ENCODE assay signal across 13 cellular contexts in the genomic region with DNA sequence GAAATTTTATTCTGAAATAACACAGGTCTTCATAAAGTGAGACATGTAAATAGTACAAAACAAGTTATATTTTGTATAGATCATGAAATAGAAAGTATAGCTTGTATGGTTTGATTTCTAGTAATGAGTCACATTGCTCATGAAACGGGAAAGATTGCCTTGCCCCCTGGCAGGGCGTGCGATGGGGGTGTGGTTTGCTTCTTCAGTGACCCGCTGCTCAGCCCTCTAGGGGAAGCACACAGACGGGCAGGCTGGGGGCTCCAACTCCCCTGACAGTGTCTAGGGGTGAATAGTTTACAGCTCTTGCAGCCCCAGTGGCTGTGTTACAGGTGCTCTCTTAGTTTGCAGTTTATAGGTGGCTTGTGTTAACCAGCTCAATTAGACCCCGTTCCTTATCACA.
DNase-seq lines count a peak whose midpoint lies in the region; ATAC-seq and TF ChIP-seq lines count a peak whose summit lies in the region.
"Had no signal": no experiment of that assay in that cellular context is flagged by ENCODE, and none has a peak within 500 bp of the region (broad histone marks: within the 10 kb centered on the region; RNA-seq: fewer than 3 reads in every experiment).

No MANE protein-coding gene starts in this region.

- H3K4me2 ChIP-seq in H9 (ENCODE audit: insufficient read depth, insufficient read length, low read length) (no peak overlapping the region), mesendoderm (ENCODE audit: low read length) (no peak overlapping the region)

- no peaks in the 10 kb centered on the region for H3K79me2 ChIP-seq in H9 (ENCODE audit: insufficient read depth, low read length)
- H3K79me2 ChIP-seq in mesendoderm (ENCODE audit: control insufficient read depth, insufficient read depth, low read length), result no peaks in the 10 kb centered on the region

- no peak overlapping the region for H2BK12ac ChIP-seq in H9 (ENCODE audit: insufficient read length, low read depth, low read length)

- no peak overlapping the region for H3T11ph ChIP-seq in H9 (ENCODE audit: low read length)

- DNase-seq in MCF 10A (ENCODE audit: unreplicated experiment) (peak; percentile 11), breast epithelium (ENCODE audit: low spot score in 2 of 2) (no peak), H9 (peak; percentile 37), HT1080 (ENCODE audit: low read depth) (peak; percentile 56), mesendoderm (peak; percentile 19), T-cell (no peak)
- no peak for DNase-seq in CD4-positive, alpha-beta T cell
- DNase-seq: activated naive CD4-positive, alpha-beta T cell treated with Interleukin-2 at 50 U/mL for 16 hours; brain microvascular endothelial cell; NCI-H446 treated with DMSO at 0.1 percent for 48 hours; trophoblast cell had no signal

- ATAC-seq in CD4-positive, alpha-beta T cell (ENCODE audit: poor library complexity), result no peak
- no peak for ATAC-seq in T-cell (replicated peaks in 1 of 4)
- no peak for ATAC-seq in HG02763 (IDR thresholded peaks at IDR 0.05; ENCODE audit: unreplicated experiment)
- ATAC-seq: K562 had no signal

- peaks cover 6% of the 10 kb centered on the region for H3K36me3 Mint-ChIP-seq in MCF 10A (ENCODE audit: insufficient read depth, unreplicated experiment)
- H3K36me3 Mint-ChIP-seq in H9 (ENCODE audit: insufficient read depth in 1 of 3, low read depth in 3 of 3), result no peaks in the 10 kb centered on the region
- H3K36me3 Mint-ChIP-seq in CD4-positive, alpha-beta T cell (ENCODE audit: low read depth), result no peaks in the 10 kb centered on the region
- no peaks in the 10 kb centered on the region for H3K36me3 Mint-ChIP-seq in T-cell

- no peak overlapping the region for H3K56ac ChIP-seq in H9 (ENCODE audit: insufficient read length, low read depth, low read length)
- H3K56ac ChIP-seq in mesendoderm (ENCODE audit: low read length), result no peak overlapping the region

- TF ChIP-seq POLR2A in breast epithelium (IDR thresholded peaks at IDR 0.05), result no peak

- H3K18ac ChIP-seq in H9 (ENCODE audit: insufficient read length, low read depth, low read length) (no peak overlapping the region), mesendoderm (ENCODE audit: low read length) (no peak overlapping the region)

- H3K9me3 Mint-ChIP-seq in MCF 10A (ENCODE audit: unreplicated experiment) (no peaks in the 10 kb centered on the region), H9 (no peaks in the 10 kb centered on the region), T-cell (no peaks in the 10 kb centered on the region)
- H3K9me3 Mint-ChIP-seq in CD4-positive, alpha-beta T cell, result no peaks in the 10 kb centered on the region

- H4K5ac ChIP-seq in H9 (ENCODE audit: insufficient read length, low read depth, low read length) (no peak overlapping the region), mesendoderm (ENCODE audit: low read length) (no peak overlapping the region)

- TF ChIP-seq CTCF in MCF 10A (IDR thresholded peaks at IDR 0.05; ENCODE audit: unreplicated experiment), result no peak
- TF ChIP-seq CTCF in breast epithelium (IDR thresholded peaks at IDR 0.05), result no peak
- TF ChIP-seq CTCF in H9 (conservative IDR thresholded peaks at IDR 0.05), result peak; percentile 31; the same call in 1 of the 3 replicates
- no peak for TF ChIP-seq CTCF in CD4-positive, alpha-beta T cell (IDR thresholded peaks at IDR 0.05)

- CTCF ChIA-PET in MCF 10A (lab: Yijun Ruan, JAX), result interaction anchor here (0.7 kb wide), 1 partner anchor 61 kb away, joined by 3 read pairs; no protein-coding TSS in a partner anchor
- CTCF ChIA-PET in CD4-positive, alpha-beta T cell (lab: Charles Lee), result no interaction called here
- CTCF ChIA-PET in T-cell (lab: Charles Lee), result interaction anchor here in 1 of 2 donors (0.6 to 0.7 kb wide), 2 partner anchors 10 to 167 kb away, joined by 3 to 6 read pairs; no protein-coding TSS in a partner anchor

- H2BK20ac ChIP-seq in H9 (ENCODE audit: low read depth, low read length, poor library complexity, severe bottlenecking), result no peak overlapping the region

- BruUV-seq in MCF 10A (replicated peaks; lab: Mats Ljungman, UMichigan), result no TSS peak

- H3K4me1 ChIP-seq in breast epithelium (no peaks in the 10 kb centered on the region), H9 (ENCODE audit: insufficient read depth, low read length) (no peaks in the 10 kb centered on the region), mesendoderm (ENCODE audit: control insufficient read depth, low read depth, low read length) (no peaks in the 10 kb centered on the region)

- H3K14ac ChIP-seq in H9 (ENCODE audit: insufficient read depth, low read length), result no peak overlapping the region

- H4K8ac ChIP-seq in H9 (replicated peaks; ENCODE audit: insufficient read length, low read depth, low read length) (no peak overlapping the region), mesendoderm (ENCODE audit: low read depth, low read length) (no peak overlapping the region)

- intact Hi-C loops in MCF 10A (cut with micrococcal nuclease) (no loop called here), breast epithelium (cut with DNase I; ENCODE audit: low total_unique reads) (no loop called here)
- intact Hi-C loops in CD4-positive, alpha-beta T cell (cut with DNase I, micrococcal nuclease), result no loop called here

- H3K27me3 ChIP-seq in breast epithelium (no peaks in the 10 kb centered on the region), H9 (ENCODE audit: insufficient read depth, low read length) (no peaks in the 10 kb centered on the region), mesendoderm (ENCODE audit: insufficient read depth, low read length, poor library complexity) (no peaks in the 10 kb centered on the region)
- H3K27me3 ChIP-seq in CD4-positive, alpha-beta T cell (ENCODE audit: control insufficient read depth, insufficient read depth, low read length), result no peaks in the 10 kb centered on the region
- H3K27me3 ChIP-seq: brain microvascular endothelial cell had no signal

- H3K36me3 ChIP-seq in breast epithelium, result no peaks in the 10 kb centered on the region
- H3K36me3 ChIP-seq in mesendoderm (ENCODE audit: control insufficient read depth, insufficient read depth, low read length), result no peaks in the 10 kb centered on the region
- H3K36me3 ChIP-seq: brain microvascular endothelial cell had no signal

- POLR2A ChIA-PET in MCF 10A (lab: Yijun Ruan, JAX) (no interaction called here), T-cell (lab: Charles Lee) (no interaction called here)
- POLR2A ChIA-PET in CD4-positive, alpha-beta T cell (lab: Charles Lee), result no interaction called here

- H2AFZ ChIP-seq in H9 (ENCODE audit: low read length), result no peak overlapping the region

- H3K4ac ChIP-seq in H9 (ENCODE audit: low read depth, low read length) (no peak overlapping the region), mesendoderm (ENCODE audit: low read depth, low read length) (no peak overlapping the region)

- H3K27ac Mint-ChIP-seq in MCF 10A (ENCODE audit: low read depth, unreplicated experiment), result no peak overlapping the region
- H3K27ac Mint-ChIP-seq in H9, result no peak overlapping the region
- no peak overlapping the region for H3K27ac Mint-ChIP-seq in CD4-positive, alpha-beta T cell
- H3K27ac Mint-ChIP-seq in T-cell, result no peak overlapping the region

- no peaks in the 10 kb centered on the region for H4K20me1 ChIP-seq in H9 (ENCODE audit: control insufficient read depth, insufficient read depth, insufficient read length)

- H3K4me3 Mint-ChIP-seq in MCF 10A (ENCODE audit: unreplicated experiment) (no peak overlapping the region), H9 (no peak overlapping the region), T-cell (no peak overlapping the region)
- H3K4me3 Mint-ChIP-seq in CD4-positive, alpha-beta T cell, result no peak overlapping the region

- H3K27me3 Mint-ChIP-seq in MCF 10A (ENCODE audit: insufficient read depth, unreplicated experiment) (no peaks in the 10 kb centered on the region), H9 (ENCODE audit: low read depth) (no peaks in the 10 kb centered on the region), T-cell (peaks cover 0 to 16% of the 10 kb centered on the region in 2 donors)
- H3K27me3 Mint-ChIP-seq in CD4-positive, alpha-beta T cell, result peaks cover 4% of the 10 kb centered on the region

- H4K91ac ChIP-seq in H9 (ENCODE audit: insufficient read length, low read depth, low read length), result no peak overlapping the region

- H3K4me1 Mint-ChIP-seq in MCF 10A (ENCODE audit: insufficient read depth, unreplicated experiment) (no peaks in the 10 kb centered on the region), H9 (no peaks in the 10 kb centered on the region), T-cell (no peaks in the 10 kb centered on the region)
- H3K4me1 Mint-ChIP-seq in CD4-positive, alpha-beta T cell (ENCODE audit: low read depth), result no peaks in the 10 kb centered on the region

- H2BK15ac ChIP-seq in H9 (ENCODE audit: low read depth, low read length) (no peak overlapping the region), mesendoderm (replicated peaks; ENCODE audit: low read depth) (no peak overlapping the region)

- H3K4me3 ChIP-seq in breast epithelium (no peak overlapping the region), mesendoderm (ENCODE audit: low read length) (no peak overlapping the region)
- H3K4me3 ChIP-seq: K562 had no signal

- H3K9ac ChIP-seq in H9 (ENCODE audit: extremely low read depth, insufficient read length, low read length), result no peak overlapping the region
- no peak overlapping the region for H3K9ac ChIP-seq in mesendoderm (ENCODE audit: low read length)

- no peak overlapping the region for H2BK5ac ChIP-seq in H9 (ENCODE audit: insufficient read length, low read length)
- H2BK5ac ChIP-seq in mesendoderm (ENCODE audit: low read length), result no peak overlapping the region

- H2BK120ac ChIP-seq in H9 (ENCODE audit: low read depth, low read length, poor library complexity, severe bottlenecking), result no peak overlapping the region
- no peak overlapping the region for H2BK120ac ChIP-seq in mesendoderm (ENCODE audit: low read depth, low read length)

- no CpG with 5 or more reads among the region's 6 CpGs for WGBS in H9 (ENCODE audit: extremely low coverage, insufficient read length, low lambda C conversion rate)
- no CpG with 5 or more reads among the region's 6 CpGs for WGBS in mesendoderm (ENCODE audit: extremely low coverage, insufficient coverage, low lambda C conversion rate)

- no peaks in the 10 kb centered on the region for H3K79me1 ChIP-seq in H9 (ENCODE audit: insufficient read depth, low read depth, low read length, poor library complexity, severe bottlenecking)
- no peaks in the 10 kb centered on the region for H3K79me1 ChIP-seq in mesendoderm (ENCODE audit: low read length)

- H3K27ac ChIP-seq in breast epithelium (no peak overlapping the region), H9 (ENCODE audit: insufficient read length, low read depth, low read length) (no peak overlapping the region), mesendoderm (ENCODE audit: low read depth, low read length) (no peak overlapping the region)
- H3K27ac ChIP-seq in CD4-positive, alpha-beta T cell (ENCODE audit: low read depth, low read length), result no peak overlapping the region
- H3K27ac ChIP-seq: brain microvascular endothelial cell had no signal

- H3K9me3 ChIP-seq in breast epithelium (peaks cover 0 to 5% of the 10 kb centered on the region in 2 donors), H9 (ENCODE audit: control insufficient read depth, low read depth, low read length) (no peaks in the 10 kb centered on the region)
- H3K9me3 ChIP-seq in CD4-positive, alpha-beta T cell (ENCODE audit: control insufficient read depth, low read length), result no peaks in the 10 kb centered on the region

- no peaks in the 10 kb centered on the region for H3K23me2 ChIP-seq in H9 (ENCODE audit: insufficient read length, low read depth, low read length, poor library complexity, severe bottlenecking)

- H3K23ac ChIP-seq in H9 (ENCODE audit: insufficient read length, low read depth, low read length), result no peak overlapping the region
- H3K23ac ChIP-seq in mesendoderm (ENCODE audit: low read length), result no peak overlapping the region

- H2AK5ac ChIP-seq in H9 (ENCODE audit: insufficient read length, low read length) (no peak overlapping the region), mesendoderm (ENCODE audit: low read length) (no peak overlapping the region)

Comparison
In these comparisons a context has a peak if more than half of its experiments do, and no peak if none do; other contexts are left out.
1. DNase-seq: peak in MCF 10A (single experiment), H9 (single experiment), HT1080 (single experiment) and mesendoderm (single experiment); none in breast epithelium (0 of 2), CD4-positive, alpha-beta T cell (0 of 10) and T-cell (0 of 34).